In genomic region chr6:73129653-73130443, GRCh38 we compare ENCODE assay signal across 8 cellular contexts.
DNase-seq lines count a peak whose midpoint lies in the region; ATAC-seq and TF ChIP-seq lines count a peak whose summit lies in the region.

No MANE protein-coding gene starts in this region.

- dilution Hi-C loops in IMR-90 (cut with HindIII; ENCODE audit: low sequenced_read_pairs, unreplicated experiment): no loop called here

- no TSS peak for BruUV-seq in IMR-90 (replicated peaks; lab: Mats Ljungman, UMichigan)

- H3K18ac ChIP-seq in IMR-90 (ENCODE audit: low read depth, low read length) (no peak overlapping the region), trophoblast cell (ENCODE audit: low read length) (no peak overlapping the region)

- no peak overlapping the region for H3K27ac Mint-ChIP-seq in type B pancreatic cell

- peak; percentile 98 for TF ChIP-seq RAD21 in IMR-90 (IDR thresholded peaks at IDR 0.05; ENCODE audit: low read length)

- H3K9me3 ChIP-seq in IMR-90 (ENCODE audit: control insufficient read depth, insufficient read depth, low read length) (no peaks in the 10 kb centered on the region), gastroesophageal sphincter (no peaks in the 10 kb centered on the region), trophoblast cell (ENCODE audit: insufficient read depth, low read depth, low read length) (no peaks in the 10 kb centered on the region)

- DNase-seq in ELF-1 (ENCODE audit: low read depth, low spot score) (peak; percentile 86), IMR-90 (peak; percentile 66), RPMI8226 (peak; percentile 94), trophoblast cell (peak; percentile 94 to 98), type B pancreatic cell (ENCODE audit: extremely low spot score, unreplicated experiment) (peak; percentile 87)
- DNase-seq in activated effector memory CD4-positive, alpha-beta T cell treated with Interleukin-2 at 50 U/mL for 16 hours: peak; percentile 45

- no peak overlapping the region for H2BK12ac ChIP-seq in trophoblast cell (ENCODE audit: low read length)

- peaks cover 32% of the 10 kb centered on the region for H3K27me3 Mint-ChIP-seq in type B pancreatic cell

- TF ChIP-seq CTCF in IMR-90 (conservative IDR thresholded peaks at IDR 0.05; ENCODE audit: low read depth, low read length) (peak; percentile 97), gastroesophageal sphincter (IDR thresholded peaks at IDR 0.05) (peak; percentile 93 to 97 (median 96)), type B pancreatic cell (conservative IDR thresholded peaks at IDR 0.05) (peak; percentile 99)

- no peak overlapping the region for H4K5ac ChIP-seq in IMR-90 (ENCODE audit: low read depth, low read length)

- no peaks in the 10 kb centered on the region for H4K20me1 ChIP-seq in IMR-90 (ENCODE audit: insufficient read depth, low read length)

- no peaks in the 10 kb centered on the region for H3K36me3 Mint-ChIP-seq in type B pancreatic cell

- ATAC-seq in GM21576 (IDR thresholded peaks at IDR 0.05; ENCODE audit: unreplicated experiment): peak; percentile 95
- peak; percentile 95 for ATAC-seq in IMR-90 (ENCODE audit: low read depth)
- ATAC-seq in gastroesophageal sphincter: peak; percentile 84

- no peak overlapping the region for H3K4me3 Mint-ChIP-seq in type B pancreatic cell

- H4K8ac ChIP-seq in IMR-90 (ENCODE audit: low read depth in 2 of 2, low read length in 2 of 2) (no peak overlapping the region), trophoblast cell (ENCODE audit: low read depth, low read length) (no peak overlapping the region)

- H3K14ac ChIP-seq in IMR-90 (replicated peaks; ENCODE audit: low read depth, low read length): no peak overlapping the region
- H3K14ac ChIP-seq in trophoblast cell (ENCODE audit: low read length): no peak overlapping the region

- POLR2A ChIA-PET in IMR-90 (lab: Charles Lee; ENCODE audit: unreplicated experiment): no interaction called here

- H2AFZ ChIP-seq in IMR-90 (replicated peaks; ENCODE audit: low read length, poor library complexity) (peak overlapping the region; percentile 59), trophoblast cell (ENCODE audit: insufficient read depth, low read length, poor library complexity) (no peak overlapping the region)

- H4K12ac ChIP-seq in trophoblast cell (ENCODE audit: low read depth, low read length): no peak overlapping the region

- H3K9me3 Mint-ChIP-seq in type B pancreatic cell: no peaks in the 10 kb centered on the region

- H2BK120ac ChIP-seq in IMR-90 (ENCODE audit: low read depth, low read length): no peak overlapping the region
- no peak overlapping the region for H2BK120ac ChIP-seq in trophoblast cell (ENCODE audit: insufficient read depth, low read length, poor library complexity)

- intact Hi-C loops in IMR-90 (cut with micrococcal nuclease): loop anchor here (1.0 to 10.0 kb wide), 5 partner anchors 51 to 718 kb away; no protein-coding TSS in a partner anchor

- H2AK9ac ChIP-seq in IMR-90 (replicated peaks; ENCODE audit: low read depth, low read length, poor library complexity): peak overlapping the region; percentile 39

- H3K4ac ChIP-seq in IMR-90 (ENCODE audit: low read depth, low read length) (no peak overlapping the region), trophoblast cell (ENCODE audit: low read depth, low read length) (no peak overlapping the region)

- H4K91ac ChIP-seq in IMR-90 (ENCODE audit: insufficient read depth, low read depth, low read length) (no peak overlapping the region), trophoblast cell (ENCODE audit: low read depth, low read length) (no peak overlapping the region)

- TF ChIP-seq POLR2A in IMR-90 (IDR thresholded peaks at IDR 0.05; ENCODE audit: low read depth, low read length) (peak; percentile 60; the same call in 1 of the 2 replicates), gastroesophageal sphincter (IDR thresholded peaks at IDR 0.05) (no peak)

- WGBS in IMR-90 (ENCODE audit: extremely low coverage in 2 of 2, insufficient read length in 1 of 2), 2 experiments: 40% methylated on average over 1 of the region's 14 CpGs; no CpG with 5 or more reads in 1 of the 2 experiments
- 8 to 25% methylated on average over 10 to 12 of the region's 14 CpGs for WGBS in gastroesophageal sphincter (ENCODE audit: low coverage in 1 of 2), 2 donors
- no CpG with 5 or more reads among the region's 14 CpGs for WGBS in trophoblast cell (ENCODE audit: extremely low coverage, insufficient coverage, insufficient read length)

- H2BK5ac ChIP-seq in IMR-90 (ENCODE audit: low read depth, low read length, poor library complexity, severe bottlenecking) (no peak overlapping the region), trophoblast cell (ENCODE audit: low read depth, low read length, poor library complexity) (no peak overlapping the region)

- no peak for TF ChIP-seq EP300 in gastroesophageal sphincter (IDR thresholded peaks at IDR 0.05)

- peaks cover 9% of the 10 kb centered on the region for H3K4me1 Mint-ChIP-seq in type B pancreatic cell (ENCODE audit: unreplicated experiment)

- CTCF ChIA-PET in IMR-90 (lab: Yijun Ruan, JAX): interaction anchor here (0.5 to 2.6 kb wide), 7 partner anchors 17 to 720 kb away, joined by 3 to 19 read pairs (median 4); no protein-coding TSS in a partner anchor

- H3K27ac ChIP-seq in IMR-90 (ENCODE audit: insufficient read depth, low read length): no peak overlapping the region
- no peak overlapping the region for H3K27ac ChIP-seq in gastroesophageal sphincter
- H3K27ac ChIP-seq in trophoblast cell (ENCODE audit: low read depth, low read length): no peak overlapping the region

- H3K27me3 ChIP-seq in IMR-90 (ENCODE audit: control insufficient read depth, insufficient read depth, low read length) (no peaks in the 10 kb centered on the region), gastroesophageal sphincter (no peaks in the 10 kb centered on the region), trophoblast cell (ENCODE audit: insufficient read depth, low read length) (no peaks in the 10 kb centered on the region)

- H3K79me2 ChIP-seq in trophoblast cell (ENCODE audit: control insufficient read depth, insufficient read depth, low read length, poor library complexity): no peaks in the 10 kb centered on the region

- H3K79me1 ChIP-seq in IMR-90 (ENCODE audit: low read depth in 1 of 2, low read length in 2 of 2) (no peaks in the 10 kb centered on the region), trophoblast cell (ENCODE audit: low read length) (no peaks in the 10 kb centered on the region)

- H3K56ac ChIP-seq in IMR-90 (ENCODE audit: extremely low read depth, insufficient read depth, low read length): no peak overlapping the region

- no peak overlapping the region for H3K9ac ChIP-seq in IMR-90 (ENCODE audit: low read depth, low read length)
- H3K9ac ChIP-seq in trophoblast cell (ENCODE audit: low read length): no peak overlapping the region

- no peak overlapping the region for H2BK15ac ChIP-seq in IMR-90 (ENCODE audit: low read depth, low read length)

- no peak overlapping the region for H2BK20ac ChIP-seq in IMR-90 (ENCODE audit: low read depth, low read length)

- H3K4me3 ChIP-seq in IMR-90 (ENCODE audit: insufficient read depth, low read depth, low read length) (no peak overlapping the region), gastroesophageal sphincter (no peak overlapping the region), trophoblast cell (ENCODE audit: low read depth, low read length) (no peak overlapping the region)

- H3K4me1 ChIP-seq in IMR-90 (ENCODE audit: control insufficient read depth, insufficient read depth, low read length): peaks cover 8% of the 10 kb centered on the region
- peaks cover 0 to 12% (median 0%) of the 10 kb centered on the region in 3 donors for H3K4me1 ChIP-seq in gastroesophageal sphincter
- H3K4me1 ChIP-seq in trophoblast cell (ENCODE audit: control insufficient read depth in 1 of 2, insufficient read depth in 2 of 2, low read length in 2 of 2): peaks cover 0 to 2% of the 10 kb centered on the region in 2 experiments

- H3K9me1 ChIP-seq in IMR-90 (ENCODE audit: insufficient read depth, low read length): peaks cover 6% of the 10 kb centered on the region

- H3K4me2 ChIP-seq in IMR-90 (ENCODE audit: low read depth, low read length): no peak overlapping the region
- H3K4me2 ChIP-seq in trophoblast cell (ENCODE audit: low read length): no peak overlapping the region

- in situ Hi-C loops in IMR-90 (cut with MboI; ENCODE audit: low sequenced_read_pairs): loop anchor here (5.0 kb wide), 2 partner anchors 513 to 718 kb away; no protein-coding TSS in a partner anchor

- H3K23ac ChIP-seq in IMR-90 (ENCODE audit: low read depth, low read length) (no peak overlapping the region), trophoblast cell (ENCODE audit: low read length) (no peak overlapping the region)

- H3K36me3 ChIP-seq in IMR-90 (ENCODE audit: control insufficient read depth, insufficient read depth, low read length): no peaks in the 10 kb centered on the region
- H3K36me3 ChIP-seq in gastroesophageal sphincter: no peaks in the 10 kb centered on the region
- H3K36me3 ChIP-seq in trophoblast cell (ENCODE audit: control insufficient read depth in 1 of 2, insufficient read depth in 2 of 2, low read length in 2 of 2): no peaks in the 10 kb centered on the region

- H2AK5ac ChIP-seq in IMR-90 (ENCODE audit: low read depth, low read length): no peak overlapping the region
- H2AK5ac ChIP-seq in trophoblast cell (ENCODE audit: low read length): no peak overlapping the region

TF ChIP-seq in IMR-90, 13 proteins besides CTCF, POLR2A, EP300 and RAD21:
- TF ChIP-seq SMC3 (IDR thresholded peaks at IDR 0.05; ENCODE audit: low read depth, low read length) (peak; percentile 99), CHD1 (IDR thresholded peaks at IDR 0.05; ENCODE audit: low read depth, low read length) (no peak), CEBPB (IDR thresholded peaks at IDR 0.05; ENCODE audit: low read depth, low read length) (no peak)

Comparison
In these comparisons a context has a peak if more than half of its experiments do, and no peak if none do; other contexts are left out.
1. DNase-seq: peak in every context shown above with its lines; median percentile 96 in trophoblast cell; 94 in RPMI8226; 87 in type B pancreatic cell; 86 in ELF-1; 66 in IMR-90; 45 in activated effector memory CD4-positive, alpha-beta T cell treated with Interleukin-2 at 50 U/mL for 16 hours.